24 cellular contexts compared by ENCODE assay signal in genomic region chr18:45409971-45410370, GRCh38.
"Had no signal": no experiment of that assay in that cellular context is flagged by ENCODE, and none has a peak within 500 bp of the region (broad histone marks: within the 10 kb centered on the region; RNA-seq: fewer than 3 reads in every experiment).

No MANE protein-coding gene starts in this region.

- DNase-seq: stimulated activated CD4-positive, alpha-beta T cell treated with anti-CD3 and anti-CD28 coated beads, Interleukin-2, amount 100 ng/mL, for 48 hours; stimulated activated CD4-positive, alpha-beta T cell treated with anti-CD3 and anti-CD28 coated beads, Interleukin-4, amount 100 ng/mL, for 1 hour; stimulated activated CD4-positive, alpha-beta T cell treated with anti-CD3 and anti-CD28 coated beads, Interleukin-4, amount 100 ng/mL, for 24 hours; stimulated activated CD4-positive, alpha-beta T cell treated with anti-CD3 and anti-CD28 coated beads, Interleukin-4, amount 100 ng/mL, for 4 hours; stimulated activated CD8-positive, alpha-beta memory T cell treated with anti-CD3 and anti-CD28 coated beads, Interleukin-4, amount 100 ng/mL, for 48 hours; stimulated activated naive B cell treated with anti-CD40 and anti-IgM and Interleukin-4, amounts not matched to agents 10 μg/mL and 1 μg/mL and 100 μg/mL, for 72 hours; stimulated activated naive CD4-positive, alpha-beta T cell; stimulated activated naive CD4-positive, alpha-beta T cell treated with Interleukin-2 at 50 U/mL for 16 hours; stimulated activated naive CD8-positive, alpha-beta T cell treated with anti-CD3 and anti-CD28 coated beads, Interleukin-15, amount 100 ng/mL, for 72 hours; stimulated activated naive CD8-positive, alpha-beta T cell treated with anti-CD3 and anti-CD28 coated beads, Interleukin-15, Interleukin-2, amounts not matched to agents 100 U/mL and 50 U/mL, for 24 hours; stomach; substantia nigra; testis; thyroid gland; tibial artery; transverse colon; trophoblast cell; upper lobe of left lung; upper lobe of right lung; uterus had no signal

- H3K36me3 ChIP-seq: stomach, suprapubic skin, thoracic aorta, thyroid gland, tibial artery, tibial nerve, transverse colon, upper lobe of left lung, upper lobe of right lung, uterus, vagina had no signal

- H3K27ac ChIP-seq: stomach, suprapubic skin, testis, thoracic aorta, thyroid gland, tibial artery, tibial nerve, transverse colon, upper lobe of left lung, upper lobe of right lung, uterus, vagina had no signal

- H3K4me3 ChIP-seq: stomach, suprapubic skin, testis, thoracic aorta, thyroid gland, tibial artery, tibial nerve, transverse colon, upper lobe of left lung, upper lobe of right lung, uterus, vagina had no signal

- H3K9me3 ChIP-seq: stomach, suprapubic skin, testis, thoracic aorta, thyroid gland, tibial nerve, transverse colon, upper lobe of left lung, upper lobe of right lung, uterus, vagina had no signal

- H3K4me1 ChIP-seq: stomach, testis, thyroid gland, tibial artery, tibial nerve, transverse colon, upper lobe of left lung, upper lobe of right lung, uterus had no signal
